16 cellular contexts compared by ENCODE assay signal in the genomic region with DNA sequence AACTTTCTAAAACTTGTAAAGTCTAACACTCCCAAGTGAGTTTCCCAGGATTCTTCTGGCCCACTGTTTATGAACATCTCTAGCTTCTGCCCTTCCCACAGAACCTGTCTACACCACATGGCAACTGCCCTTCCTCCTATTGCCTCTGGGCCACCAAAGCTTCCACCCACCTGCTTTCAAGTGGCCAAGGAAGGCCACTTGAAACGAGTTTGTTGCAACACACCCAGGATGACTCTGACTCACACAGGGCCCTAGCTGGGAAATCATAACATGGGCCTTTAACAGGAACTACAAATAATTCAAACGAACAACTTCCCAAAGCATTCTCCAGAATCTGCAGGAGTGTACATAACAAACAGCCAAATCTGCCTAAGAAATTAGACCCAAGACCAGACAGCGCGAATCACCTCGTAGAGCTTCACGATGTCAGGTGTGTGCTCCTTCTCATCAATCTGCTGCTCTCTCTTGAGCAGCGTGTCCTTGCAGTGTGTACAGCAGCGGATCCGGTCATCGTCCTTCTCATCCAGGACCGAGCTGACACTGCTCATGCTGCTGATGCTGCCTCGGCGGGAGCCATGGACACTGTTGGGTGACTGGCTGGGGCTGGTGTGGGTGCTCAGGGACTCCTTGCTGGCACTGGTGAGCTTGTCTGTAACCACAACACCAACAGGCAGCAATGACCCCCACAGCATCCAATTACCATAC. TPM values are rescaled to one million over a fixed set of nuclear protein-coding genes. Genes with fewer than 3 reads are reported as not detected.
DNase-seq lines count a peak whose midpoint lies in the region; ATAC-seq lines count a peak whose summit lies in the region.
"Had no signal": no experiment of that assay in that cellular context is flagged by ENCODE, and none has a peak within 500 bp of the region (broad histone marks: within the 10 kb centered on the region; RNA-seq: fewer than 3 reads in every experiment).

No MANE protein-coding gene starts in this region.

- no peak for DNase-seq in activated naive CD4-positive, alpha-beta T cell treated with anti-CD3 and anti-CD28 coated beads, Interleukin-2, amount 10 ng/mL, durations not matched to agents 7 days and 5 days
- no peak for DNase-seq in activated naive CD4-positive, alpha-beta T cell treated with anti-CD3 and anti-CD28 coated beads, Interleukin-2, amount 50 U/mL, for 16 hours
- DNase-seq in NOMO-1 treated with DMSO at 0.1 percent for 48 hours (lab: John Stamatoyannopoulos, UW; ENCODE audit: unreplicated experiment): peak; percentile 53
- DNase-seq in fibroblast of gingiva (ENCODE audit: low read depth): peak; percentile 27
- DNase-seq in stimulated activated effector memory CD8-positive, alpha-beta T cell treated with anti-CD3 and anti-CD28 coated beads, Interleukin-12 subunit alpha, Interleukin-12 subunit beta, amount 100 ng/mL, for 72 hours (ENCODE audit: low spot score in 2 of 2): no peak
- DNase-seq in activated CD8-positive, alpha-beta memory T cell treated with anti-CD3 and anti-CD28 coated beads, Interleukin-2, amount 10 ng/mL, durations not matched to agents 7 days and 5 days: no peak
- no peak for DNase-seq in NCI-H526 treated with DMSO at 0.1 percent for 48 hours (lab: John Stamatoyannopoulos, UW)
- DNase-seq in T-helper 2 cell treated with Interferon-gamma antibody and Interleukin-4, amounts not matched to agents 5 μg/mL and 100 μg/mL, for 36 hours (ENCODE audit: low spot score): no peak
- DNase-seq: H7; immature natural killer cell; NCI-H2171; stimulated activated CD8-positive, alpha-beta memory T cell treated with anti-CD3 and anti-CD28 coated beads, Interleukin-4, amount 100 ng/mL, for 48 hours; T-cell; tibial artery had no signal

- no peaks in the 10 kb centered on the region for H3K9me3 Mint-ChIP-seq in activated naive CD4-positive, alpha-beta T cell treated with anti-CD3 and anti-CD28 coated beads, Interleukin-2, amount 10 ng/mL, durations not matched to agents 7 days and 5 days
- H3K9me3 Mint-ChIP-seq in stimulated activated effector memory CD8-positive, alpha-beta T cell treated with anti-CD3 and anti-CD28 coated beads, Interleukin-12 subunit alpha, Interleukin-12 subunit beta, amount 100 ng/mL, for 72 hours: no peaks in the 10 kb centered on the region
- H3K9me3 Mint-ChIP-seq in activated CD8-positive, alpha-beta memory T cell treated with anti-CD3 and anti-CD28 coated beads, Interleukin-2, amount 10 ng/mL, durations not matched to agents 7 days and 5 days (ENCODE audit: low read depth): no peaks in the 10 kb centered on the region
- H3K9me3 Mint-ChIP-seq in T-helper 2 cell treated with Interferon-gamma antibody and Interleukin-4, amounts not matched to agents 5 μg/mL and 100 μg/mL, for 36 hours: no peaks in the 10 kb centered on the region
- H3K9me3 Mint-ChIP-seq: immature natural killer cell, T-cell had no signal

- no peak for ATAC-seq in stimulated activated effector memory CD8-positive, alpha-beta T cell treated with anti-CD3 and anti-CD28 coated beads, Interleukin-12 subunit alpha, Interleukin-12 subunit beta, amount 100 ng/mL, for 72 hours
- ATAC-seq in activated CD8-positive, alpha-beta memory T cell treated with anti-CD3 and anti-CD28 coated beads, Interleukin-2, amount 10 ng/mL, durations not matched to agents 7 days and 5 days: no peak
- ATAC-seq: activated CD4-positive, CD25-positive, alpha-beta regulatory T cell treated with anti-CD3 and anti-CD28 coated beads, Interleukin-2, amount 50 U/mL, for 24 hours; T-cell had no signal

- CTCF ChIA-PET in activated naive CD4-positive, alpha-beta T cell treated with anti-CD3 and anti-CD28 coated beads, Interleukin-2, amount 10 ng/mL, durations not matched to agents 7 days and 5 days (lab: Charles Lee): interaction anchor here (1.7 kb wide), 1 partner anchor 13 kb away, joined by 6 read pairs; no protein-coding TSS in a partner anchor
- CTCF ChIA-PET in activated CD8-positive, alpha-beta memory T cell treated with anti-CD3 and anti-CD28 coated beads, Interleukin-2, amount 10 ng/mL, durations not matched to agents 7 days and 5 days (lab: Charles Lee): no interaction called here

- peaks cover 15% of the 10 kb centered on the region for H3K4me1 Mint-ChIP-seq in activated naive CD4-positive, alpha-beta T cell treated with anti-CD3 and anti-CD28 coated beads, Interleukin-2, amount 10 ng/mL, durations not matched to agents 7 days and 5 days
- peaks cover 5% of the 10 kb centered on the region for H3K4me1 Mint-ChIP-seq in stimulated activated effector memory CD8-positive, alpha-beta T cell treated with anti-CD3 and anti-CD28 coated beads, Interleukin-12 subunit alpha, Interleukin-12 subunit beta, amount 100 ng/mL, for 72 hours
- peaks cover 3% of the 10 kb centered on the region for H3K4me1 Mint-ChIP-seq in activated CD8-positive, alpha-beta memory T cell treated with anti-CD3 and anti-CD28 coated beads, Interleukin-2, amount 10 ng/mL, durations not matched to agents 7 days and 5 days
- H3K4me1 Mint-ChIP-seq in T-helper 2 cell treated with Interferon-gamma antibody and Interleukin-4, amounts not matched to agents 5 μg/mL and 100 μg/mL, for 36 hours (ENCODE audit: low read depth): peaks cover 3% of the 10 kb centered on the region
- H3K4me1 Mint-ChIP-seq: immature natural killer cell had no signal

- H3K36me3 Mint-ChIP-seq in activated naive CD4-positive, alpha-beta T cell treated with anti-CD3 and anti-CD28 coated beads, Interleukin-2, amount 10 ng/mL, durations not matched to agents 7 days and 5 days: peaks cover 67% of the 10 kb centered on the region
- peaks cover 88% of the 10 kb centered on the region for H3K36me3 Mint-ChIP-seq in stimulated activated effector memory CD8-positive, alpha-beta T cell treated with anti-CD3 and anti-CD28 coated beads, Interleukin-12 subunit alpha, Interleukin-12 subunit beta, amount 100 ng/mL, for 72 hours
- H3K36me3 Mint-ChIP-seq in activated CD8-positive, alpha-beta memory T cell treated with anti-CD3 and anti-CD28 coated beads, Interleukin-2, amount 10 ng/mL, durations not matched to agents 7 days and 5 days: peaks cover 50% of the 10 kb centered on the region
- peaks cover 72% of the 10 kb centered on the region for H3K36me3 Mint-ChIP-seq in T-helper 2 cell treated with Interferon-gamma antibody and Interleukin-4, amounts not matched to agents 5 μg/mL and 100 μg/mL, for 36 hours (ENCODE audit: low read depth)

- H3K4me3 Mint-ChIP-seq in activated naive CD4-positive, alpha-beta T cell treated with anti-CD3 and anti-CD28 coated beads, Interleukin-2, amount 10 ng/mL, durations not matched to agents 7 days and 5 days: no peak overlapping the region
- no peak overlapping the region for H3K4me3 Mint-ChIP-seq in stimulated activated effector memory CD8-positive, alpha-beta T cell treated with anti-CD3 and anti-CD28 coated beads, Interleukin-12 subunit alpha, Interleukin-12 subunit beta, amount 100 ng/mL, for 72 hours
- H3K4me3 Mint-ChIP-seq in activated CD8-positive, alpha-beta memory T cell treated with anti-CD3 and anti-CD28 coated beads, Interleukin-2, amount 10 ng/mL, durations not matched to agents 7 days and 5 days: no peak overlapping the region
- no peak overlapping the region for H3K4me3 Mint-ChIP-seq in T-helper 2 cell treated with Interferon-gamma antibody and Interleukin-4, amounts not matched to agents 5 μg/mL and 100 μg/mL, for 36 hours
- H3K4me3 Mint-ChIP-seq: immature natural killer cell, T-cell had no signal

- no peaks in the 10 kb centered on the region for H3K27me3 Mint-ChIP-seq in activated naive CD4-positive, alpha-beta T cell treated with anti-CD3 and anti-CD28 coated beads, Interleukin-2, amount 10 ng/mL, durations not matched to agents 7 days and 5 days
- H3K27me3 Mint-ChIP-seq in activated CD8-positive, alpha-beta memory T cell treated with anti-CD3 and anti-CD28 coated beads, Interleukin-2, amount 10 ng/mL, durations not matched to agents 7 days and 5 days: no peaks in the 10 kb centered on the region
- H3K27me3 Mint-ChIP-seq in T-helper 2 cell treated with Interferon-gamma antibody and Interleukin-4, amounts not matched to agents 5 μg/mL and 100 μg/mL, for 36 hours (ENCODE audit: low read depth): no peaks in the 10 kb centered on the region
- H3K27me3 Mint-ChIP-seq: progenitor cell of endocrine pancreas, T-cell had no signal

- peak overlapping the region; percentile 1 for H3K27ac Mint-ChIP-seq in activated naive CD4-positive, alpha-beta T cell treated with anti-CD3 and anti-CD28 coated beads, Interleukin-2, amount 10 ng/mL, durations not matched to agents 7 days and 5 days
- peak overlapping the region; percentile 35 for H3K27ac Mint-ChIP-seq in stimulated activated effector memory CD8-positive, alpha-beta T cell treated with anti-CD3 and anti-CD28 coated beads, Interleukin-12 subunit alpha, Interleukin-12 subunit beta, amount 100 ng/mL, for 72 hours
- no peak overlapping the region for H3K27ac Mint-ChIP-seq in activated CD8-positive, alpha-beta memory T cell treated with anti-CD3 and anti-CD28 coated beads, Interleukin-2, amount 10 ng/mL, durations not matched to agents 7 days and 5 days
- no peak overlapping the region for H3K27ac Mint-ChIP-seq in T-helper 2 cell treated with Interferon-gamma antibody and Interleukin-4, amounts not matched to agents 5 μg/mL and 100 μg/mL, for 36 hours
- H3K27ac Mint-ChIP-seq: progenitor cell of endocrine pancreas, T-cell had no signal

RNA-seq across cellular contexts. Expression of a gene that starts 16.8 kb away (rescaled TPM):
- total RNA-seq in activated CD8-positive, alpha-beta memory T cell treated with anti-CD3 and anti-CD28 coated beads, Interleukin-2, amount 10 ng/mL, durations not matched to agents 7 days and 5 days: 10 to 100 TPM; 15.7 to 21.8 TPM

RNA-seq across cellular contexts. Expression of a gene that starts 17.0 kb away (rescaled TPM):
- total RNA-seq in activated CD8-positive, alpha-beta memory T cell treated with anti-CD3 and anti-CD28 coated beads, Interleukin-2, amount 10 ng/mL, durations not matched to agents 7 days and 5 days: 10 to 100 TPM; 65.3 to 66.9 TPM

Comparison
In these comparisons a context has a peak if more than half of its experiments do, and no peak if none do; other contexts are left out.
1. DNase-seq: peak in NOMO-1 treated with DMSO at 0.1 percent for 48 hours (single experiment) and fibroblast of gingiva (single experiment); none in activated naive CD4-positive, alpha-beta T cell treated with anti-CD3 and anti-CD28 coated beads, Interleukin-2, amount 10 ng/mL, durations not matched to agents 7 days and 5 days (single experiment), activated naive CD4-positive, alpha-beta T cell treated with anti-CD3 and anti-CD28 coated beads, Interleukin-2, amount 50 U/mL, for 16 hours (single experiment), stimulated activated effector memory CD8-positive, alpha-beta T cell treated with anti-CD3 and anti-CD28 coated beads, Interleukin-12 subunit alpha, Interleukin-12 subunit beta, amount 100 ng/mL, for 72 hours (0 of 2), activated CD8-positive, alpha-beta memory T cell treated with anti-CD3 and anti-CD28 coated beads, Interleukin-2, amount 10 ng/mL, durations not matched to agents 7 days and 5 days (single experiment), NCI-H526 treated with DMSO at 0.1 percent for 48 hours (single experiment) and T-helper 2 cell treated with Interferon-gamma antibody and Interleukin-4, amounts not matched to agents 5 μg/mL and 100 μg/mL, for 36 hours (single experiment).
2. H3K27ac Mint-ChIP-seq: peak in activated naive CD4-positive, alpha-beta T cell treated with anti-CD3 and anti-CD28 coated beads, Interleukin-2, amount 10 ng/mL, durations not matched to agents 7 days and 5 days (single experiment) and stimulated activated effector memory CD8-positive, alpha-beta T cell treated with anti-CD3 and anti-CD28 coated beads, Interleukin-12 subunit alpha, Interleukin-12 subunit beta, amount 100 ng/mL, for 72 hours (single experiment); none in activated CD8-positive, alpha-beta memory T cell treated with anti-CD3 and anti-CD28 coated beads, Interleukin-2, amount 10 ng/mL, durations not matched to agents 7 days and 5 days (single experiment) and T-helper 2 cell treated with Interferon-gamma antibody and Interleukin-4, amounts not matched to agents 5 μg/mL and 100 μg/mL, for 36 hours (single experiment).